Comparison of ENCODE assay signal across 23 cellular contexts in the genomic region with DNA sequence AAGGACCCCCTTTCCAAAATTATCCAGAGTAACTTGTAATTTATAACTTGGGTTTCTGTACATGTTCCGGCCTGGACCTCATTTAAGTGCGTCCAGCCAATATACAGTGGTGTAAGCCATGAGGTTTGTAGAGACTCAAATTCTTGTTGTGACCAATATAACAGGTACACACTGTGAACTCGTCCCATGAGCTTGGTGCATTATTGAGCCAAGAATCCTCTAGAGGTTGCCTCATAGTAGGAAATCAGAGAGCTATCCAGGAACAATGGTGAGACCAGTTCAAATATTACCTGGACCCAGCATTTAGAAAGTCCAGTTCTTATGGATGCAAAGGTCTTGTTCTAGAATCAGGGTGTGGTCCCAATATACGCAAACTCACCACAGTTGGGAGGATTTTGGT.
A peak's percentile ranks its signal among the peaks of the same experiment; 100 is the strongest.
DNase-seq lines count a peak whose midpoint lies in the region; ATAC-seq and TF ChIP-seq lines count a peak whose summit lies in the region.
"Had no signal": no experiment of that assay in that cellular context is flagged by ENCODE, and none has a peak within 500 bp of the region (broad histone marks: within the 10 kb centered on the region; RNA-seq: fewer than 3 reads in every experiment).

No MANE protein-coding gene starts in this region.

- no peak overlapping the region for H3K4me3 Mint-ChIP-seq in GM23338
- H3K4me3 Mint-ChIP-seq in stimulated activated memory B cell treated with anti-CD40 and anti-IgM and Interleukin-4, amounts not matched to agents 10 μg/mL and 1 μg/mL and 100 μg/mL, for 72 hours = no peak overlapping the region
- H3K4me3 Mint-ChIP-seq: CD14-positive monocyte; CD4-positive, alpha-beta T cell; CD8-positive, alpha-beta memory T cell had no signal

- no peaks in the 10 kb centered on the region for H3K36me3 Mint-ChIP-seq in GM23338 (ENCODE audit: low read depth)
- H3K36me3 Mint-ChIP-seq in stimulated activated memory B cell treated with anti-CD40 and anti-IgM and Interleukin-4, amounts not matched to agents 10 μg/mL and 1 μg/mL and 100 μg/mL, for 72 hours = no peaks in the 10 kb centered on the region
- H3K36me3 Mint-ChIP-seq: CD14-positive monocyte; CD8-positive, alpha-beta memory T cell had no signal

- H3K4me3 ChIP-seq in GM23338 (no peak overlapping the region), coronary artery (no peak overlapping the region)
- H3K4me3 ChIP-seq: A549; BLaER1 treated with 17β-estradiol and CSF1 and Interleukin-3, amounts not matched to agents 10 nM and 100 nM; GM12878 had no signal

- H3K27me3 Mint-ChIP-seq in GM23338 (ENCODE audit: insufficient read depth, low read depth, poor library complexity) = peaks cover 1% of the 10 kb centered on the region
- H3K27me3 Mint-ChIP-seq in stimulated activated memory B cell treated with anti-CD40 and anti-IgM and Interleukin-4, amounts not matched to agents 10 μg/mL and 1 μg/mL and 100 μg/mL, for 72 hours = peaks cover 12% of the 10 kb centered on the region

- no peaks in the 10 kb centered on the region for H4K20me1 ChIP-seq in GM23338 (replicated peaks; ENCODE audit: insufficient read depth)
- H4K20me1 ChIP-seq: BLaER1 treated with 17β-estradiol and CSF1 and Interleukin-3, amounts not matched to agents 10 nM and 100 nM had no signal

- no peaks in the 10 kb centered on the region for H3K36me3 ChIP-seq in GM23338 (ENCODE audit: insufficient read depth)
- H3K36me3 ChIP-seq: BE2C; BLaER1 treated with 17β-estradiol and CSF1 and Interleukin-3, amounts not matched to agents 10 nM and 100 nM had no signal

- peaks cover 5% of the 10 kb centered on the region; the same call in 1 of the 2 replicates for H3K9me2 ChIP-seq in GM23338 (ENCODE audit: insufficient read depth)

- H2AFZ ChIP-seq in GM23338 = peak overlapping the region; percentile 9

- no peak overlapping the region for H3K4me2 ChIP-seq in GM23338
- H3K4me2 ChIP-seq: A549; BLaER1 treated with 17β-estradiol and CSF1 and Interleukin-3, amounts not matched to agents 10 nM and 100 nM had no signal

- H3K4me1 ChIP-seq in GM23338 (ENCODE audit: insufficient read depth) = no peaks in the 10 kb centered on the region
- H3K4me1 ChIP-seq: A549; BLaER1 treated with 17β-estradiol and CSF1 and Interleukin-3, amounts not matched to agents 10 nM and 100 nM had no signal

- no peaks in the 10 kb centered on the region for H3K4me1 Mint-ChIP-seq in GM23338
- H3K4me1 Mint-ChIP-seq in stimulated activated memory B cell treated with anti-CD40 and anti-IgM and Interleukin-4, amounts not matched to agents 10 μg/mL and 1 μg/mL and 100 μg/mL, for 72 hours = no peaks in the 10 kb centered on the region
- H3K4me1 Mint-ChIP-seq: CD14-positive monocyte; CD8-positive, alpha-beta memory T cell had no signal

- TF ChIP-seq CTCF in GM23338 (conservative IDR thresholded peaks at IDR 0.05; ENCODE audit: low read depth in 2 of 2) (no peak), coronary artery (IDR thresholded peaks at IDR 0.05) (no peak)

- ATAC-seq in GM23338 (no peak), HG02970 (IDR thresholded peaks at IDR 0.05; ENCODE audit: low FRiP score, unreplicated experiment) (no peak), GM18868 (IDR thresholded peaks at IDR 0.05; ENCODE audit: unreplicated experiment) (no peak), HG03135 (IDR thresholded peaks at IDR 0.05; ENCODE audit: unreplicated experiment) (no peak)
- peak; percentile 22 for ATAC-seq in stimulated activated memory B cell treated with anti-CD40 and anti-IgM and Interleukin-4, amounts not matched to agents 10 μg/mL and 1 μg/mL and 100 μg/mL, for 72 hours
- ATAC-seq: A549, GM12878 had no signal

- no peaks in the 10 kb centered on the region; the same call in 2 of the 3 replicates for H3K9me3 Mint-ChIP-seq in GM23338
- no peaks in the 10 kb centered on the region for H3K9me3 Mint-ChIP-seq in stimulated activated memory B cell treated with anti-CD40 and anti-IgM and Interleukin-4, amounts not matched to agents 10 μg/mL and 1 μg/mL and 100 μg/mL, for 72 hours
- H3K9me3 Mint-ChIP-seq: CD4-positive, alpha-beta T cell; CD8-positive, alpha-beta memory T cell had no signal

- no peaks in the 10 kb centered on the region for H3F3A ChIP-seq in GM23338 (replicated peaks; ENCODE audit: low read depth)

- H3K27ac ChIP-seq in GM23338 (ENCODE audit: low read depth) (no peak overlapping the region), coronary artery (no peak overlapping the region)
- H3K27ac ChIP-seq: A549; BLaER1 treated with 17β-estradiol and CSF1 and Interleukin-3, amounts not matched to agents 10 nM and 100 nM had no signal

- no peak for DNase-seq in GM23338 (ENCODE audit: low spot score)
- peak; percentile 17 for DNase-seq in coronary artery (ENCODE audit: low spot score)
- peak; percentile 43 for DNase-seq in islet precursor cell
- DNase-seq: 8988T; ACHN; AML-193; BE2C; CD4-positive, alpha-beta T cell; CD8-positive, alpha-beta memory T cell; DMS 273 treated with DMSO at 0.1 percent for 48 hours; DMS79; EL; GDM1; GOT3; HCEC 1CT had no signal

- no peaks in the 10 kb centered on the region for H3K27me3 ChIP-seq in GM23338 (ENCODE audit: insufficient read depth)
- H3K27me3 ChIP-seq: BLaER1 treated with 17β-estradiol and CSF1 and Interleukin-3, amounts not matched to agents 10 nM and 100 nM had no signal

- no peak overlapping the region for H3K27ac Mint-ChIP-seq in GM23338
- no peak overlapping the region for H3K27ac Mint-ChIP-seq in stimulated activated memory B cell treated with anti-CD40 and anti-IgM and Interleukin-4, amounts not matched to agents 10 μg/mL and 1 μg/mL and 100 μg/mL, for 72 hours
- H3K27ac Mint-ChIP-seq: CD14-positive monocyte; CD4-positive, alpha-beta T cell; CD8-positive, alpha-beta memory T cell had no signal

- no peaks in the 10 kb centered on the region for H3K79me2 ChIP-seq in GM23338 (replicated peaks; ENCODE audit: insufficient read depth)

TF ChIP-seq in GM23338, 12 proteins besides CTCF, POLR2A, EP300 and RAD21 (continues in another document):
- TF ChIP-seq, protein P1, sequence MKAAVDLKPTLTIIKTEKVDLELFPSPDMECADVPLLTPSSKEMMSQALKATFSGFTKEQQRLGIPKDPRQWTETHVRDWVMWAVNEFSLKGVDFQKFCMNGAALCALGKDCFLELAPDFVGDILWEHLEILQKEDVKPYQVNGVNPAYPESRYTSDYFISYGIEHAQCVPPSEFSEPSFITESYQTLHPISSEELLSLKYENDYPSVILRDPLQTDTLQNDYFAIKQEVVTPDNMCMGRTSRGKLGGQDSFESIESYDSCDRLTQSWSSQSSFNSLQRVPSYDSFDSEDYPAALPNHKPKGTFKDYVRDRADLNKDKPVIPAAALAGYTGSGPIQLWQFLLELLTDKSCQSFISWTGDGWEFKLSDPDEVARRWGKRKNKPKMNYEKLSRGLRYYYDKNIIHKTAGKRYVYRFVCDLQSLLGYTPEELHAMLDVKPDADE (IDR thresholded peaks at IDR 0.05) = no peak
- TF ChIP-seq EZH2phosphoT487 (IDR thresholded peaks at IDR 0.05; ENCODE audit: unreplicated experiment) (no peak), STAT1 (IDR thresholded peaks at IDR 0.05; ENCODE audit: unreplicated experiment) (no peak), EZH2 (IDR thresholded peaks at IDR 0.05; ENCODE audit: low read depth, unreplicated experiment) (no peak), NANOG (IDR thresholded peaks at IDR 0.05; ENCODE audit: borderline replicate concordance) (no peak)
